ENCODE assay signal across 2 cellular contexts in genomic region chr5:78745985-78746384, GRCh38.
A peak's percentile ranks its signal among the peaks of the same experiment; 100 is the strongest.
TF ChIP-seq lines count a peak whose summit lies in the region.

No MANE protein-coding gene starts in this region.

TF ChIP-seq in IMR-90, 13 proteins besides CTCF, POLR2A, EP300 and RAD21 (continued from another document):
- TF ChIP-seq USF2 (IDR thresholded peaks at IDR 0.05; ENCODE audit: low read depth, low read length), result no peak
- no peak for TF ChIP-seq NFE2L2 (IDR thresholded peaks at IDR 0.05; ENCODE audit: low read depth, low read length)
- TF ChIP-seq CEBPB (IDR thresholded peaks at IDR 0.05; ENCODE audit: low read depth, low read length), result no peak
- no peak for TF ChIP-seq MAFK (IDR thresholded peaks at IDR 0.05; ENCODE audit: low read depth, low read length)
- TF ChIP-seq ELK1 (IDR thresholded peaks at IDR 0.05; ENCODE audit: borderline replicate concordance, low read depth, low read length), result no peak
- TF ChIP-seq CHD1 (IDR thresholded peaks at IDR 0.05; ENCODE audit: low read depth, low read length), result no peak
- no peak for TF ChIP-seq RFX5 (IDR thresholded peaks at IDR 0.05; ENCODE audit: low read depth, low read length)
- no peak for TF ChIP-seq MXI1 (IDR thresholded peaks at IDR 0.05; ENCODE audit: borderline replicate concordance, low read depth, low read length)
- no peak for TF ChIP-seq SMC3 (IDR thresholded peaks at IDR 0.05; ENCODE audit: low read depth, low read length)
TF ChIP-seq in IMR-90: peak in this region for 0.

TF ChIP-seq in K562, 482 proteins besides CTCF, POLR2A, EP300 and RAD21:
- TF ChIP-seq GTF3C2 (IDR thresholded peaks at IDR 0.05; ENCODE audit: borderline replicate concordance, extremely low read depth, insufficient read length), result no peak
- TF ChIP-seq RFX1 (IDR thresholded peaks at IDR 0.05), result peak; percentile 50
